1 cellular context compared by ENCODE assay signal in the genomic region with DNA sequence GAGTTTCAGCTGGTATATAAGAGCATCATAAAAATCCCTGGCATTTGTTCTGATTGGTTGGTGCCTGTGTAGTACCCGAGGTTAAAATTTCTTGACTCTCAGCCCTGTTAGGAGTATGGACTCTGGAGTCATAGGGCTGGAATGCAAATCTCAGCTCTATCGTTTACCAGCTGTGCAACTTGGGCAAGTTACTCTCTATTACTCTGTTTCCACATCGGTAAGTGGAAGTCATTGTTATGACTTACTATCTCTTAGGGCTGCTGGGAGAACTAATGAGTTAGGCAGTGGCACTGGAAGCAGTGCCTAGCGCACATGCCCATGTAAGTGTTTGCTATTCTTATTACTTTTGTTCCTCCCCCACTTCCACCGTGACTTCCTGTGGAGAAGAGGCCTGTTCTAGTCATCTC.
TF ChIP-seq lines count a peak whose summit lies in the region.

No MANE protein-coding gene starts in this region.

TF ChIP-seq in SK-N-SH treated with all-trans-retinoic acid at 6 μM for 48 hours, 23 proteins besides CTCF, POLR2A, EP300 and RAD21 (continued from another document):
- TF ChIP-seq, protein P1, sequence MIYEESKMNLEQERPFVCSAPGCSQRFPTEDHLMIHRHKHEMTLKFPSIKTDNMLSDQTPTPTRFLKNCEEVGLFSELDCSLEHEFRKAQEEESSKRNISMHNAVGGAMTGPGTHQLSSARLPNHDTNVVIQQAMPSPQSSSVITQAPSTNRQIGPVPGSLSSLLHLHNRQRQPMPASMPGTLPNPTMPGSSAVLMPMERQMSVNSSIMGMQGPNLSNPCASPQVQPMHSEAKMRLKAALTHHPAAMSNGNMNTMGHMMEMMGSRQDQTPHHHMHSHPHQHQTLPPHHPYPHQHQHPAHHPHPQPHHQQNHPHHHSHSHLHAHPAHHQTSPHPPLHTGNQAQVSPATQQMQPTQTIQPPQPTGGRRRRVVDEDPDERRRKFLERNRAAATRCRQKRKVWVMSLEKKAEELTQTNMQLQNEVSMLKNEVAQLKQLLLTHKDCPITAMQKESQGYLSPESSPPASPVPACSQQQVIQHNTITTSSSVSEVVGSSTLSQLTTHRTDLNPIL (CRISPR knock-in tag; IDR thresholded peaks at IDR 0.05; ENCODE audit: low read depth) = no peak
TF ChIP-seq in SK-N-SH treated with all-trans-retinoic acid at 6 μM for 48 hours: peak in this region for 0.
